ENCODE assay signal across 1 cellular context in the genomic region with DNA sequence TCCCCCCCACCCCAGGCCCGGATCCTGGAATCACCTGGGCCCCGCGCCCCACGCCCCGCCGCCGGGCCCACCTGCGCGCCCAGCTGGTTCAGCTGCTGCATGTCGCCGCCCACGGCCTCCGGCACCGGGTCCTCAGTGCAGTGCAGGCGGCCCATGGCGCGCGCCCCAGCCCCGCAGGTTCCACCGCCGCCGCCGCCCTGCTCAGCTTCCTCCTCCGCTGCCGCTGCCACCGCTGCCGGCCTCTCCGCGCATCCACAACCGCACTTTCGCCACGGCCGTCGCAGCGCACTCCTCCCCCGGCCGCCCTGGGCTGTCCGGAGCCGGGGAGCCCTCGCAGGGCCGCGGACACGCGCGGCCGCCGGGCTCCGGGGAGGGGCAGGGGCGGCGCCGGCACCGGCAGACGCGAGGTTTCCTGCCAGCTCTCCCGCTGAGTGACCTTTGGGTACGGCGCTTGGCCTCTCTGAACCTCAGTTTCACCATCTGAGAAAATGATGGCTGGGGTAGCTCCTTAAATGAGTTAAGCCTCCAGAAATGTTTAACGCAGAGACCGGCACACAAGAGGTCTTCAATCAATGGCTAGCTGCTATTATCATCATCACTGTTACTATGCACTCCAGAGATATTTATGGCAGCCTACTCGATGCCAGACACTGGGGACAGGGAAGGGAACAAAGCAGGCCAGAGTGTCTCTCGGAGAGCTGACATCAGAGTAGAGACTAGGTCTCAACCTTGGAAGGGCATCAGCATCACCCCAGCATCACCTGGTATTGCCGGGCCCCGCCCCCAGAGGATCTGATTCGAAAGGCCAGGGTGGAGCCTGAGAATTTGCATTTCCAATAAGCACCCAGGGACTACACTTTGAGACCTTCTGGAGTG.
TF ChIP-seq lines count a peak whose summit lies in the region.

A gene (minus strand): TSS at position 231 of the 876 bp plus-strand sequence. CDS start 76 bp downstream, at position 155.

TF ChIP-seq in HepG2, 621 proteins besides CTCF, POLR2A, EP300 and RAD21 (continued from another document and continues in another):
- TF ChIP-seq, protein P1, sequence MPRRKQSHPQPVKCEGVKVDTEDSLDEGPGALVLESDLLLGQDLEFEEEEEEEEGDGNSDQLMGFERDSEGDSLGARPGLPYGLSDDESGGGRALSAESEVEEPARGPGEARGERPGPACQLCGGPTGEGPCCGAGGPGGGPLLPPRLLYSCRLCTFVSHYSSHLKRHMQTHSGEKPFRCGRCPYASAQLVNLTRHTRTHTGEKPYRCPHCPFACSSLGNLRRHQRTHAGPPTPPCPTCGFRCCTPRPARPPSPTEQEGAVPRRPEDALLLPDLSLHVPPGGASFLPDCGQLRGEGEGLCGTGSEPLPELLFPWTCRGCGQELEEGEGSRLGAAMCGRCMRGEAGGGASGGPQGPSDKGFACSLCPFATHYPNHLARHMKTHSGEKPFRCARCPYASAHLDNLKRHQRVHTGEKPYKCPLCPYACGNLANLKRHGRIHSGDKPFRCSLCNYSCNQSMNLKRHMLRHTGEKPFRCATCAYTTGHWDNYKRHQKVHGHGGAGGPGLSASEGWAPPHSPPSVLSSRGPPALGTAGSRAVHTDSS (CRISPR knock-in tag; conservative IDR thresholded peaks at IDR 0.05), result no peak; the same call in 1 of the 2 replicates
- TF ChIP-seq ZFP36 (IDR thresholded peaks at IDR 0.05; ENCODE audit: borderline replicate concordance, low read depth, low read length, partially characterized antibody) (no peak), SAP130 (CRISPR knock-in tag; IDR thresholded peaks at IDR 0.05; ENCODE audit: low read depth) (peak; percentile 79), XBP1 (CRISPR knock-in tag; IDR thresholded peaks at IDR 0.05) (no peak), ZNF124 (CRISPR knock-in tag; IDR thresholded peaks at IDR 0.05) (no peak), ZNF737 (CRISPR knock-in tag; IDR thresholded peaks at IDR 0.05; ENCODE audit: borderline replicate concordance) (no peak), MAZ (IDR thresholded peaks at IDR 0.05; ENCODE audit: borderline replicate concordance, low read depth, low read length) (no peak), MAZ (CRISPR knock-in tag; IDR thresholded peaks at IDR 0.05; ENCODE audit: low read depth) (peak; percentile 90), XRCC5 (optimal IDR thresholded peaks at IDR 0.05; ENCODE audit: low read length) (no peak), RFX1 (IDR thresholded peaks at IDR 0.05) (no peak), TCF12 (IDR thresholded peaks at IDR 0.05) (no peak), TCF12 (CRISPR knock-in tag; IDR thresholded peaks at IDR 0.05) (0 out of 2 replicates have a peak, but pooled peaks have one; percentile 30), PAWR (CRISPR knock-in tag; IDR thresholded peaks at IDR 0.05; ENCODE audit: borderline replicate concordance) (no peak), CEBPG (CRISPR knock-in tag; IDR thresholded peaks at IDR 0.05) (no peak), ZSCAN30 (CRISPR knock-in tag; IDR thresholded peaks at IDR 0.05) (no peak), NPAS2 (CRISPR knock-in tag; IDR thresholded peaks at IDR 0.05; ENCODE audit: borderline replicate concordance) (no peak), ZIK1 (CRISPR knock-in tag; IDR thresholded peaks at IDR 0.05; ENCODE audit: borderline replicate concordance, low read depth) (peak; percentile 73; the same call in 1 of the 2 replicates)
- TF ChIP-seq, protein P2, sequence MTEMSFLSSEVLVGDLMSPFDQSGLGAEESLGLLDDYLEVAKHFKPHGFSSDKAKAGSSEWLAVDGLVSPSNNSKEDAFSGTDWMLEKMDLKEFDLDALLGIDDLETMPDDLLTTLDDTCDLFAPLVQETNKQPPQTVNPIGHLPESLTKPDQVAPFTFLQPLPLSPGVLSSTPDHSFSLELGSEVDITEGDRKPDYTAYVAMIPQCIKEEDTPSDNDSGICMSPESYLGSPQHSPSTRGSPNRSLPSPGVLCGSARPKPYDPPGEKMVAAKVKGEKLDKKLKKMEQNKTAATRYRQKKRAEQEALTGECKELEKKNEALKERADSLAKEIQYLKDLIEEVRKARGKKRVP (CRISPR knock-in tag; IDR thresholded peaks at IDR 0.05), result no peak
- TF ChIP-seq, protein P3, sequence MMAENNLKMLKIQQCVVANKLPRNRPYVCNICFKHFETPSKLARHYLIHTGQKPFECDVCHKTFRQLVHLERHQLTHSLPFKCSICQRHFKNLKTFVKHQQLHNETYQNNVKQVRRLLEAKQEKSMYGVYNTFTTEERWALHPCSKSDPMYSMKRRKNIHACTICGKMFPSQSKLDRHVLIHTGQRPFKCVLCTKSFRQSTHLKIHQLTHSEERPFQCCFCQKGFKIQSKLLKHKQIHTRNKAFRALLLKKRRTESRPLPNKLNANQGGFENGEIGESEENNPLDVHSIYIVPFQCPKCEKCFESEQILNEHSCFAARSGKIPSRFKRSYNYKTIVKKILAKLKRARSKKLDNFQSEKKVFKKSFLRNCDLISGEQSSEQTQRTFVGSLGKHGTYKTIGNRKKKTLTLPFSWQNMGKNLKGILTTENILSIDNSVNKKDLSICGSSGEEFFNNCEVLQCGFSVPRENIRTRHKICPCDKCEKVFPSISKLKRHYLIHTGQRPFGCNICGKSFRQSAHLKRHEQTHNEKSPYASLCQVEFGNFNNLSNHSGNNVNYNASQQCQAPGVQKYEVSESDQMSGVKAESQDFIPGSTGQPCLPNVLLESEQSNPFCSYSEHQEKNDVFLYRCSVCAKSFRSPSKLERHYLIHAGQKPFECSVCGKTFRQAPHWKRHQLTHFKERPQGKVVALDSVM (CRISPR knock-in tag; IDR thresholded peaks at IDR 0.05), result peak; percentile 73; the same call in 1 of the 2 replicates
- TF ChIP-seq, protein P4, sequence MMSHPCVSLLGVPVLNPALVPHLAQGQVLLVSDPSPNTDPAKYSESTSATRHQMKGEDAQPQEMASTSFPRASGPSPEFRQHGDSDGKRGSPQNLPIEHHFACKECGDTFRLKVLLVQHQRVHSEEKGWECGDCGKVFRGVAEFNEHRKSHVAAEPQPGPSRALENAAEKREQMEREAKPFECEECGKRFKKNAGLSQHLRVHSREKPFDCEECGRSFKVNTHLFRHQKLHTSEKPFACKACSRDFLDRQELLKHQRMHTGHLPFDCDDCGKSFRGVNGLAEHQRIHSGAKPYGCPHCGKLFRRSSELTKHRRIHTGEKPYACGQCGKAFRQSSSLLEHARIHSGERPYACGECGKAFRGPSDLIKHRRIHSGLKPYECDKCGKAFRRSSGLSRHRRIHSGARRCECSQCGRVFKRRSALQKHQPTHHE (CRISPR knock-in tag; IDR thresholded peaks at IDR 0.05; ENCODE audit: borderline replicate concordance), result no peak
- TF ChIP-seq, protein P5, sequence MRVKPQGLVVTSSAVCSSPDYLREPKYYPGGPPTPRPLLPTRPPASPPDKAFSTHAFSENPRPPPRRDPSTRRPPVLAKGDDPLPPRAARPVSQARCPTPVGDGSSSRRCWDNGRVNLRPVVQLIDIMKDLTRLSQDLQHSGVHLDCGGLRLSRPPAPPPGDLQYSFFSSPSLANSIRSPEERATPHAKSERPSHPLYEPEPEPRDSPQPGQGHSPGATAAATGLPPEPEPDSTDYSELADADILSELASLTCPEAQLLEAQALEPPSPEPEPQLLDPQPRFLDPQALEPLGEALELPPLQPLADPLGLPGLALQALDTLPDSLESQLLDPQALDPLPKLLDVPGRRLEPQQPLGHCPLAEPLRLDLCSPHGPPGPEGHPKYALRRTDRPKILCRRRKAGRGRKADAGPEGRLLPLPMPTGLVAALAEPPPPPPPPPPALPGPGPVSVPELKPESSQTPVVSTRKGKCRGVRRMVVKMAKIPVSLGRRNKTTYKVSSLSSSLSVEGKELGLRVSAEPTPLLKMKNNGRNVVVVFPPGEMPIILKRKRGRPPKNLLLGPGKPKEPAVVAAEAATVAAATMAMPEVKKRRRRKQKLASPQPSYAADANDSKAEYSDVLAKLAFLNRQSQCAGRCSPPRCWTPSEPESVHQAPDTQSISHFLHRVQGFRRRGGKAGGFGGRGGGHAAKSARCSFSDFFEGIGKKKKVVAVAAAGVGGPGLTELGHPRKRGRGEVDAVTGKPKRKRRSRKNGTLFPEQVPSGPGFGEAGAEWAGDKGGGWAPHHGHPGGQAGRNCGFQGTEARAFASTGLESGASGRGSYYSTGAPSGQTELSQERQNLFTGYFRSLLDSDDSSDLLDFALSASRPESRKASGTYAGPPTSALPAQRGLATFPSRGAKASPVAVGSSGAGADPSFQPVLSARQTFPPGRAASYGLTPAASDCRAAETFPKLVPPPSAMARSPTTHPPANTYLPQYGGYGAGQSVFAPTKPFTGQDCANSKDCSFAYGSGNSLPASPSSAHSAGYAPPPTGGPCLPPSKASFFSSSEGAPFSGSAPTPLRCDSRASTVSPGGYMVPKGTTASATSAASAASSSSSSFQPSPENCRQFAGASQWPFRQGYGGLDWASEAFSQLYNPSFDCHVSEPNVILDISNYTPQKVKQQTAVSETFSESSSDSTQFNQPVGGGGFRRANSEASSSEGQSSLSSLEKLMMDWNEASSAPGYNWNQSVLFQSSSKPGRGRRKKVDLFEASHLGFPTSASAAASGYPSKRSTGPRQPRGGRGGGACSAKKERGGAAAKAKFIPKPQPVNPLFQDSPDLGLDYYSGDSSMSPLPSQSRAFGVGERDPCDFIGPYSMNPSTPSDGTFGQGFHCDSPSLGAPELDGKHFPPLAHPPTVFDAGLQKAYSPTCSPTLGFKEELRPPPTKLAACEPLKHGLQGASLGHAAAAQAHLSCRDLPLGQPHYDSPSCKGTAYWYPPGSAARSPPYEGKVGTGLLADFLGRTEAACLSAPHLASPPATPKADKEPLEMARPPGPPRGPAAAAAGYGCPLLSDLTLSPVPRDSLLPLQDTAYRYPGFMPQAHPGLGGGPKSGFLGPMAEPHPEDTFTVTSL (CRISPR knock-in tag; IDR thresholded peaks at IDR 0.05; ENCODE audit: borderline replicate concordance), result no peak
- TF ChIP-seq, protein P6, sequence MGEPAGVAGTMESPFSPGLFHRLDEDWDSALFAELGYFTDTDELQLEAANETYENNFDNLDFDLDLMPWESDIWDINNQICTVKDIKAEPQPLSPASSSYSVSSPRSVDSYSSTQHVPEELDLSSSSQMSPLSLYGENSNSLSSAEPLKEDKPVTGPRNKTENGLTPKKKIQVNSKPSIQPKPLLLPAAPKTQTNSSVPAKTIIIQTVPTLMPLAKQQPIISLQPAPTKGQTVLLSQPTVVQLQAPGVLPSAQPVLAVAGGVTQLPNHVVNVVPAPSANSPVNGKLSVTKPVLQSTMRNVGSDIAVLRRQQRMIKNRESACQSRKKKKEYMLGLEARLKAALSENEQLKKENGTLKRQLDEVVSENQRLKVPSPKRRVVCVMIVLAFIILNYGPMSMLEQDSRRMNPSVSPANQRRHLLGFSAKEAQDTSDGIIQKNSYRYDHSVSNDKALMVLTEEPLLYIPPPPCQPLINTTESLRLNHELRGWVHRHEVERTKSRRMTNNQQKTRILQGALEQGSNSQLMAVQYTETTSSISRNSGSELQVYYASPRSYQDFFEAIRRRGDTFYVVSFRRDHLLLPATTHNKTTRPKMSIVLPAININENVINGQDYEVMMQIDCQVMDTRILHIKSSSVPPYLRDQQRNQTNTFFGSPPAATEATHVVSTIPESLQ (CRISPR knock-in tag; conservative IDR thresholded peaks at IDR 0.05), result no peak
- TF ChIP-seq, protein P7, sequence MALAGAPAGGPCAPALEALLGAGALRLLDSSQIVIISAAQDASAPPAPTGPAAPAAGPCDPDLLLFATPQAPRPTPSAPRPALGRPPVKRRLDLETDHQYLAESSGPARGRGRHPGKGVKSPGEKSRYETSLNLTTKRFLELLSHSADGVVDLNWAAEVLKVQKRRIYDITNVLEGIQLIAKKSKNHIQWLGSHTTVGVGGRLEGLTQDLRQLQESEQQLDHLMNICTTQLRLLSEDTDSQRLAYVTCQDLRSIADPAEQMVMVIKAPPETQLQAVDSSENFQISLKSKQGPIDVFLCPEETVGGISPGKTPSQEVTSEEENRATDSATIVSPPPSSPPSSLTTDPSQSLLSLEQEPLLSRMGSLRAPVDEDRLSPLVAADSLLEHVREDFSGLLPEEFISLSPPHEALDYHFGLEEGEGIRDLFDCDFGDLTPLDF (CRISPR knock-in tag; IDR thresholded peaks at IDR 0.05), result no peak
- TF ChIP-seq, protein P8, sequence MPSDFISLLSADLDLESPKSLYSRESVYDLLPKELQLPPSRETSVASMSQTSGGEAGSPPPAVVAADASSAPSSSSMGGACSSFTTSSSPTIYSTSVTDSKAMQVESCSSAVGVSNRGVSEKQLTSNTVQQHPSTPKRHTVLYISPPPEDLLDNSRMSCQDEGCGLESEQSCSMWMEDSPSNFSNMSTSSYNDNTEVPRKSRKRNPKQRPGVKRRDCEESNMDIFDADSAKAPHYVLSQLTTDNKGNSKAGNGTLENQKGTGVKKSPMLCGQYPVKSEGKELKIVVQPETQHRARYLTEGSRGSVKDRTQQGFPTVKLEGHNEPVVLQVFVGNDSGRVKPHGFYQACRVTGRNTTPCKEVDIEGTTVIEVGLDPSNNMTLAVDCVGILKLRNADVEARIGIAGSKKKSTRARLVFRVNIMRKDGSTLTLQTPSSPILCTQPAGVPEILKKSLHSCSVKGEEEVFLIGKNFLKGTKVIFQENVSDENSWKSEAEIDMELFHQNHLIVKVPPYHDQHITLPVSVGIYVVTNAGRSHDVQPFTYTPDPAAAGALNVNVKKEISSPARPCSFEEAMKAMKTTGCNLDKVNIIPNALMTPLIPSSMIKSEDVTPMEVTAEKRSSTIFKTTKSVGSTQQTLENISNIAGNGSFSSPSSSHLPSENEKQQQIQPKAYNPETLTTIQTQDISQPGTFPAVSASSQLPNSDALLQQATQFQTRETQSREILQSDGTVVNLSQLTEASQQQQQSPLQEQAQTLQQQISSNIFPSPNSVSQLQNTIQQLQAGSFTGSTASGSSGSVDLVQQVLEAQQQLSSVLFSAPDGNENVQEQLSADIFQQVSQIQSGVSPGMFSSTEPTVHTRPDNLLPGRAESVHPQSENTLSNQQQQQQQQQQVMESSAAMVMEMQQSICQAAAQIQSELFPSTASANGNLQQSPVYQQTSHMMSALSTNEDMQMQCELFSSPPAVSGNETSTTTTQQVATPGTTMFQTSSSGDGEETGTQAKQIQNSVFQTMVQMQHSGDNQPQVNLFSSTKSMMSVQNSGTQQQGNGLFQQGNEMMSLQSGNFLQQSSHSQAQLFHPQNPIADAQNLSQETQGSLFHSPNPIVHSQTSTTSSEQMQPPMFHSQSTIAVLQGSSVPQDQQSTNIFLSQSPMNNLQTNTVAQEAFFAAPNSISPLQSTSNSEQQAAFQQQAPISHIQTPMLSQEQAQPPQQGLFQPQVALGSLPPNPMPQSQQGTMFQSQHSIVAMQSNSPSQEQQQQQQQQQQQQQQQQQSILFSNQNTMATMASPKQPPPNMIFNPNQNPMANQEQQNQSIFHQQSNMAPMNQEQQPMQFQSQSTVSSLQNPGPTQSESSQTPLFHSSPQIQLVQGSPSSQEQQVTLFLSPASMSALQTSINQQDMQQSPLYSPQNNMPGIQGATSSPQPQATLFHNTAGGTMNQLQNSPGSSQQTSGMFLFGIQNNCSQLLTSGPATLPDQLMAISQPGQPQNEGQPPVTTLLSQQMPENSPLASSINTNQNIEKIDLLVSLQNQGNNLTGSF (CRISPR knock-in tag; IDR thresholded peaks at IDR 0.05), result 0 out of 2 replicates have a peak, but pooled peaks have one; percentile 19
- TF ChIP-seq, protein P9, sequence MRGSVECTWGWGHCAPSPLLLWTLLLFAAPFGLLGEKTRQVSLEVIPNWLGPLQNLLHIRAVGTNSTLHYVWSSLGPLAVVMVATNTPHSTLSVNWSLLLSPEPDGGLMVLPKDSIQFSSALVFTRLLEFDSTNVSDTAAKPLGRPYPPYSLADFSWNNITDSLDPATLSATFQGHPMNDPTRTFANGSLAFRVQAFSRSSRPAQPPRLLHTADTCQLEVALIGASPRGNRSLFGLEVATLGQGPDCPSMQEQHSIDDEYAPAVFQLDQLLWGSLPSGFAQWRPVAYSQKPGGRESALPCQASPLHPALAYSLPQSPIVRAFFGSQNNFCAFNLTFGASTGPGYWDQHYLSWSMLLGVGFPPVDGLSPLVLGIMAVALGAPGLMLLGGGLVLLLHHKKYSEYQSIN (CRISPR knock-in tag; IDR thresholded peaks at IDR 0.05; ENCODE audit: borderline replicate concordance), result no peak
- TF ChIP-seq, protein P10, sequence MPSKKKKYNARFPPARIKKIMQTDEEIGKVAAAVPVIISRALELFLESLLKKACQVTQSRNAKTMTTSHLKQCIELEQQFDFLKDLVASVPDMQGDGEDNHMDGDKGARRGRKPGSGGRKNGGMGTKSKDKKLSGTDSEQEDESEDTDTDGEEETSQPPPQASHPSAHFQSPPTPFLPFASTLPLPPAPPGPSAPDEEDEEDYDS (CRISPR knock-in tag; IDR thresholded peaks at IDR 0.05), result 0 out of 2 replicates have a peak, but pooled peaks have one; percentile 9
